10 cellular contexts compared by ENCODE assay signal in the genomic region with DNA sequence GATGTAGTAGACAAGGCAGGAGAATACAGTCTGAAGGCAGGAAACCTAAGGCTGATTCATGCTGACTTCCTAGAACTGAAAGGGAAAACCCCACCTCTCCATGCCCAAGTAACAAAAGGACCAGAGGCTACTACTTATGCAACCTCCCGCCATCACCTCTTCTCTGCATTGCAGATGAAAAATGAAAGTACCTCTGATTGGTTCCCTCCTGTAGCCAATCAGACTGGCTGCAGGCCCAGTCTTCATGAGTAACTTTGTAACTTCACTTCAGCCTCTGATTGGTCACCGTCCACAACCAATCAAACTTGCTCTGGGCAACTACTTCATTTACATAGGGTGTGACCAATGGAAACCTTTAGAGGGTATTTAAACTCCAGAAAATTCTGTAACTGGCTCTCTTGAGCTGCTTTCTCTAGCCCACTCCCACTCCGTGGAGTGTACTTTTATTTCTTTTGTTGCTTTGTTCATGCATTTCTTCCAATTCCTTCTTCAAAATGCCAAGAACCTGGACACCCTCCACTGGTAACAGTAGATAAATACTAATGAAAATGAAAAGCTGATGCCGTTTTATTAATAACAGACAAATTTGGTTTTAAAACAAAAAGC. TPM values are rescaled to one million over a fixed set of nuclear protein-coding genes. Genes with fewer than 3 reads are reported as not detected.
DNase-seq lines count a peak whose midpoint lies in the region; ATAC-seq and TF ChIP-seq lines count a peak whose summit lies in the region.
"Had no signal": no experiment of that assay in that cellular context is flagged by ENCODE, and none has a peak within 500 bp of the region (broad histone marks: within the 10 kb centered on the region; RNA-seq: fewer than 3 reads in every experiment).

No MANE protein-coding gene starts in this region.

- peaks cover 34% of the 10 kb centered on the region for H3K27me3 Mint-ChIP-seq in activated T-helper 17 cell treated with anti-CD3 and anti-CD28 coated beads, Interleukin-2, amount 50 U/mL, for 72 hours

- H3K4me3 Mint-ChIP-seq in activated T-helper 17 cell treated with anti-CD3 and anti-CD28 coated beads, Interleukin-2, amount 50 U/mL, for 72 hours: no peak overlapping the region

- H3K27me3 ChIP-seq in MM.1S (replicated peaks; ENCODE audit: insufficient read depth, low read length) (peaks cover 95% of the 10 kb centered on the region), mesenchymal stem cell (ENCODE audit: control insufficient read depth in 1 of 2, insufficient read depth in 1 of 2, low read length in 2 of 2) (peaks cover 47 to 55% of the 10 kb centered on the region in 2 experiments), esophagus squamous epithelium (peaks cover 0 to 68% (median 3%) of the 10 kb centered on the region in 4 donors)

- H3K23ac ChIP-seq in mesenchymal stem cell (ENCODE audit: low read length in 2 of 2): no peak overlapping the region

- no peak overlapping the region for H2BK5ac ChIP-seq in mesenchymal stem cell (ENCODE audit: low read depth, low read length, poor library complexity, severe bottlenecking)

- intact Hi-C loops in esophagus squamous epithelium (cut with DNase I): no loop called here

- TF ChIP-seq CTCF in MM.1S (IDR thresholded peaks at IDR 0.05; ENCODE audit: low read length): no peak
- no peak for TF ChIP-seq CTCF in esophagus squamous epithelium (IDR thresholded peaks at IDR 0.05)

- H3K27ac Mint-ChIP-seq in activated T-helper 17 cell treated with anti-CD3 and anti-CD28 coated beads, Interleukin-2, amount 50 U/mL, for 72 hours: no peak overlapping the region

- no peak overlapping the region for H3K4ac ChIP-seq in mesenchymal stem cell (ENCODE audit: low read depth in 1 of 2, low read length in 2 of 2)

- no peak for TF ChIP-seq POLR2A in esophagus squamous epithelium (IDR thresholded peaks at IDR 0.05)

- H3K9ac ChIP-seq in MM.1S (ENCODE audit: low read length) (no peak overlapping the region), mesenchymal stem cell (ENCODE audit: low read length) (no peak overlapping the region)

- H3K36me3 Mint-ChIP-seq in activated T-helper 17 cell treated with anti-CD3 and anti-CD28 coated beads, Interleukin-2, amount 50 U/mL, for 72 hours (ENCODE audit: low read depth): no peaks in the 10 kb centered on the region

- no peak overlapping the region for H2BK12ac ChIP-seq in mesenchymal stem cell (ENCODE audit: low read length in 2 of 2)

- H3K4me1 Mint-ChIP-seq in activated T-helper 17 cell treated with anti-CD3 and anti-CD28 coated beads, Interleukin-2, amount 50 U/mL, for 72 hours: no peaks in the 10 kb centered on the region

- no peak overlapping the region for H3K18ac ChIP-seq in mesenchymal stem cell (ENCODE audit: low read depth in 1 of 2, low read length in 2 of 2)

- no peaks in the 10 kb centered on the region for H3F3A ChIP-seq in MM.1S (ENCODE audit: insufficient read depth, low read length)

- H2BK15ac ChIP-seq in mesenchymal stem cell (ENCODE audit: low read depth, poor library complexity, severe bottlenecking): no peak overlapping the region

- 0 out of 2 replicates have a peak, but pooled peaks cover 2% of the 10 kb centered on the region for H3K4me1 ChIP-seq in MM.1S (ENCODE audit: low read length)
- no peaks in the 10 kb centered on the region for H3K4me1 ChIP-seq in mesenchymal stem cell (ENCODE audit: control insufficient read depth, insufficient read depth, low read depth, low read length)
- H3K4me1 ChIP-seq in esophagus squamous epithelium: peaks cover 0 to 1% (median 0%) of the 10 kb centered on the region in 3 donors

- H3K9me3 ChIP-seq in MM.1S (replicated peaks; ENCODE audit: insufficient read depth, low read length): no peaks in the 10 kb centered on the region
- H3K9me3 ChIP-seq in mesenchymal stem cell (ENCODE audit: control insufficient read depth, low read length): no peaks in the 10 kb centered on the region
- no peaks in the 10 kb centered on the region for H3K9me3 ChIP-seq in esophagus squamous epithelium

- H3K79me1 ChIP-seq in mesenchymal stem cell (replicated peaks; ENCODE audit: low read length, poor library complexity, severe bottlenecking): no peaks in the 10 kb centered on the region

- H3K14ac ChIP-seq in mesenchymal stem cell (ENCODE audit: low read length in 2 of 2): no peak overlapping the region

- H2AFZ ChIP-seq in MM.1S (ENCODE audit: low read length): no peak overlapping the region
- H2AFZ ChIP-seq in mesenchymal stem cell (ENCODE audit: low read depth, low read length): no peak overlapping the region

- H4K8ac ChIP-seq in mesenchymal stem cell (ENCODE audit: low read length): no peak overlapping the region

- H3K27ac ChIP-seq in MM.1S (ENCODE audit: low read length): no peak overlapping the region
- H3K27ac ChIP-seq in mesenchymal stem cell (ENCODE audit: low read length, poor library complexity, severe bottlenecking): no peak overlapping the region
- no peak overlapping the region for H3K27ac ChIP-seq in esophagus squamous epithelium

- H3K79me2 ChIP-seq in MM.1S (ENCODE audit: low read length): no peaks in the 10 kb centered on the region

- H3K9me2 ChIP-seq in MM.1S (replicated peaks; ENCODE audit: insufficient read depth, low read length): no peaks in the 10 kb centered on the region

- H3K4me2 ChIP-seq in MM.1S (ENCODE audit: low read depth, low read length): no peak overlapping the region
- H3K4me2 ChIP-seq in mesenchymal stem cell (ENCODE audit: low read length, poor library complexity, severe bottlenecking): no peak overlapping the region

- no peaks in the 10 kb centered on the region for H3K9me3 Mint-ChIP-seq in activated T-helper 17 cell treated with anti-CD3 and anti-CD28 coated beads, Interleukin-2, amount 50 U/mL, for 72 hours

- peak; percentile 96 for ATAC-seq in activated T-helper 17 cell treated with anti-CD3 and anti-CD28 coated beads, Interleukin-2, amount 50 U/mL, for 72 hours (replicated peaks)

- no peak overlapping the region for H2AK5ac ChIP-seq in mesenchymal stem cell (ENCODE audit: low read length, severe bottlenecking)

- H3K36me3 ChIP-seq in MM.1S (replicated peaks; ENCODE audit: insufficient read depth, low read length): no peaks in the 10 kb centered on the region
- no peaks in the 10 kb centered on the region for H3K36me3 ChIP-seq in mesenchymal stem cell (ENCODE audit: control insufficient read depth in 1 of 2, insufficient read depth in 2 of 2, low read depth in 1 of 2, low read length in 2 of 2)
- no peaks in the 10 kb centered on the region for H3K36me3 ChIP-seq in esophagus squamous epithelium

- H4K91ac ChIP-seq in mesenchymal stem cell (ENCODE audit: low read length): no peak overlapping the region

- WGBS in mesenchymal stem cell: 99% methylated on average over 3 of the region's 4 CpGs
- WGBS in esophagus squamous epithelium, 2 donors: 65 to 74% methylated on average over 4 of the region's 4 CpGs

- no peak overlapping the region for H3K4me3 ChIP-seq in MM.1S (ENCODE audit: low read length)
- no peak overlapping the region for H3K4me3 ChIP-seq in mesenchymal stem cell (ENCODE audit: insufficient read depth in 1 of 2, low read depth in 1 of 2, low read length in 2 of 2)
- no peak overlapping the region for H3K4me3 ChIP-seq in esophagus squamous epithelium

- DNase-seq in DMS53 (lab: John Stamatoyannopoulos, UW) (peak; percentile 46), DMS53 treated with DMSO at 0.1 percent for 48 hours (lab: John Stamatoyannopoulos, UW; ENCODE audit: unreplicated experiment) (no peak), MM.1S (peak; percentile 16), mesenchymal stem cell (peak; percentile 35), esophagus squamous epithelium (lab: John Stamatoyannopoulos, UW) (no peak), Ammon's horn (ENCODE audit: low spot score) (no peak), middle frontal gyrus (ENCODE audit: extremely low spot score, low spot score) (no peak)
- DNase-seq: NCI-H2171 treated with DMSO at 0.1 percent for 48 hours had no signal

- no peak overlapping the region for H2BK120ac ChIP-seq in mesenchymal stem cell (ENCODE audit: low read depth, low read length)

- H4K20me1 ChIP-seq in MM.1S (ENCODE audit: insufficient read depth, low read length): no peaks in the 10 kb centered on the region

RNA-seq across cellular contexts. Expression of gene MAP6, which starts 5.2 kb away (rescaled TPM):
- under 1 TPM; 0.21 to 0.24 TPM for total RNA-seq in activated T-helper 17 cell treated with anti-CD3 and anti-CD28 coated beads, Interleukin-2, amount 50 U/mL, for 72 hours
- 0.18 TPM for polyA plus RNA-seq in mesenchymal stem cell (2013, experiment 1 of 2)
- 0.16 TPM for polyA plus RNA-seq in mesenchymal stem cell (2013, experiment 2 of 2)
- total RNA-seq in esophagus squamous epithelium: 1 to 10 TPM in 1 of 4 donors, under 1 TPM in 3; 0.18 to 3.6 (median 0.34) TPM

RNA-seq across cellular contexts. Expression of gene MOGAT2, which starts 43.6 kb away (rescaled TPM):
- total RNA-seq in activated T-helper 17 cell treated with anti-CD3 and anti-CD28 coated beads, Interleukin-2, amount 50 U/mL, for 72 hours: not detected
- not detected for polyA plus RNA-seq in mesenchymal stem cell (2013, experiment 1 of 2)
- polyA plus RNA-seq in mesenchymal stem cell (2013, experiment 2 of 2): not detected
- total RNA-seq in esophagus squamous epithelium: not detected
- total RNA-seq: myocyte had no signal

Comparison
In these comparisons a context has a peak if more than half of its experiments do, and no peak if none do; other contexts are left out.
1. DNase-seq: peak in DMS53 (single experiment), MM.1S (single experiment) and mesenchymal stem cell (single experiment); none in DMS53 treated with DMSO at 0.1 percent for 48 hours (single experiment), esophagus squamous epithelium (single experiment), Ammon's horn (single experiment) and middle frontal gyrus (single experiment).